ENCODE assay signal across 19 cellular contexts in genomic region chr6:117546674-117547073, GRCh38. TPM values are rescaled to one million over a fixed set of nuclear protein-coding genes. Genes with fewer than 3 reads are reported as not detected.
A peak's percentile ranks its signal among the peaks of the same experiment; 100 is the strongest.
DNase-seq lines count a peak whose midpoint lies in the region; ATAC-seq and TF ChIP-seq lines count a peak whose summit lies in the region.
"Had no signal": no experiment of that assay in that cellular context is flagged by ENCODE, and none has a peak within 500 bp of the region (broad histone marks: within the 10 kb centered on the region; RNA-seq: fewer than 3 reads in every experiment).

No MANE protein-coding gene starts in this region.

- WGBS in psoas muscle, 3 donors, result 84 to 87% (median 86%) methylated on average over 5 of the region's 5 CpGs

- intact Hi-C loops in psoas muscle (cut with DNase I), result loop anchor here in 1 of 2 donors (5.0 kb wide), 1 partner anchor 64 kb away; the partner anchor contains the start of gene DCBLD1

- H3K9me3 Mint-ChIP-seq in activated T-cell treated with anti-CD3 and anti-CD28 coated beads, Interleukin-2, amount 50 U/mL, for 72 hours, result no peaks in the 10 kb centered on the region
- H3K9me3 Mint-ChIP-seq in chondrocyte (ENCODE audit: low read depth), result no peaks in the 10 kb centered on the region

- H3K27ac Mint-ChIP-seq in activated T-cell treated with anti-CD3 and anti-CD28 coated beads, Interleukin-2, amount 50 U/mL, for 72 hours, result no peak overlapping the region
- H3K27ac Mint-ChIP-seq in chondrocyte (ENCODE audit: unreplicated experiment), result peak overlapping the region; percentile 11

- in situ Hi-C loops in KBM-7 (cut with MboI; ENCODE audit: low pct_unique_long_range_greater_than_20kb, low sequenced_read_pairs), result no loop called here

- peaks cover 44% of the 10 kb centered on the region for H3K4me1 Mint-ChIP-seq in activated T-cell treated with anti-CD3 and anti-CD28 coated beads, Interleukin-2, amount 50 U/mL, for 72 hours (ENCODE audit: low read depth)
- H3K4me1 Mint-ChIP-seq in chondrocyte (ENCODE audit: low read depth), result peaks cover 41% of the 10 kb centered on the region

- no peak for DNase-seq in activated T-cell treated with anti-CD3 and anti-CD28 coated beads, Interleukin-2, amount 50 U/mL, for 72 hours
- DNase-seq in activated T-cell treated with anti-CD3 and anti-CD28 coated beads, Interleukin-2, amount 50 U/mL, for 1 hour, result no peak
- DNase-seq in NCI-H526 (lab: John Stamatoyannopoulos, UW) (peak; percentile 21 to 51), chondrocyte (ENCODE audit: low spot score) (no peak), psoas muscle (no peak), KBM-7 (no peak), NCI-H510A treated with DMSO at 0.1 percent for 48 hours (lab: John Stamatoyannopoulos, UW) (no peak)
- DNase-seq: dorsolateral prefrontal cortex; MV-4-11; NCI-H2029 treated with DMSO at 0.1 percent for 48 hours; NCI-H524 treated with DMSO at 0.1 percent for 48 hours; PC-3; stimulated activated CD4-positive, alpha-beta T cell treated with anti-CD3 and anti-CD28 coated beads, Interleukin-2, amount 100 ng/mL, for 48 hours; stomach had no signal

- peak overlapping the region; percentile 85 for H3K27ac ChIP-seq in psoas muscle
- H3K27ac ChIP-seq: cardiac muscle cell, SK-N-MC had no signal

- no peaks in the 10 kb centered on the region for H3K9me3 ChIP-seq in psoas muscle
- H3K9me3 ChIP-seq: stomach had no signal

- H3K36me3 ChIP-seq in psoas muscle (ENCODE audit: insufficient read depth in 1 of 2, low read depth in 1 of 2), result peaks cover 4 to 17% of the 10 kb centered on the region in 2 donors
- H3K36me3 ChIP-seq: cardiac muscle cell had no signal

- peaks cover 0 to 3% of the 10 kb centered on the region in 2 donors for H3K36me3 Mint-ChIP-seq in activated T-cell treated with anti-CD3 and anti-CD28 coated beads, Interleukin-2, amount 50 U/mL, for 72 hours (ENCODE audit: insufficient read depth in 2 of 2)
- peaks cover 33% of the 10 kb centered on the region for H3K36me3 Mint-ChIP-seq in chondrocyte (ENCODE audit: low read depth)

- peak overlapping the region; percentile 18 to 19 for H3K4me3 Mint-ChIP-seq in activated T-cell treated with anti-CD3 and anti-CD28 coated beads, Interleukin-2, amount 50 U/mL, for 72 hours
- no peak overlapping the region for H3K4me3 Mint-ChIP-seq in chondrocyte (ENCODE audit: unreplicated experiment)

- no peak overlapping the region for H3K4me3 ChIP-seq in psoas muscle
- H3K4me3 ChIP-seq: cardiac muscle cell, SK-N-MC, stomach had no signal

- H3K27me3 Mint-ChIP-seq in activated T-cell treated with anti-CD3 and anti-CD28 coated beads, Interleukin-2, amount 50 U/mL, for 72 hours (ENCODE audit: low read depth), result peaks cover 17% of the 10 kb centered on the region
- no peaks in the 10 kb centered on the region for H3K27me3 Mint-ChIP-seq in chondrocyte (ENCODE audit: low read depth)

- peaks cover 2% of the 10 kb centered on the region for H3K4me1 ChIP-seq in psoas muscle

- no peak for ATAC-seq in activated T-cell treated with anti-CD3 and anti-CD28 coated beads, Interleukin-2, amount 50 U/mL, for 72 hours (replicated peaks in 1 of 2)
- ATAC-seq in psoas muscle (no peak), HG03175 (IDR thresholded peaks at IDR 0.05; ENCODE audit: unreplicated experiment) (no peak)
- ATAC-seq: esophagus mucosa, left lobe of liver, PC-3 had no signal

- no peaks in the 10 kb centered on the region for H3K27me3 ChIP-seq in psoas muscle (ENCODE audit: insufficient read depth in 3 of 3, low read length in 2 of 3)
- H3K27me3 ChIP-seq: cardiac muscle cell, dorsolateral prefrontal cortex, stomach had no signal

- TF ChIP-seq CTCF in chondrocyte (IDR thresholded peaks at IDR 0.05), result no peak
- no peak for TF ChIP-seq CTCF in psoas muscle (IDR thresholded peaks at IDR 0.05)

RNA-seq across cellular contexts. Expression of gene GOPC, which starts 55.6 kb away (rescaled TPM):
- 10 to 100 TPM; 16.8 to 20.1 TPM for total RNA-seq in activated T-cell treated with anti-CD3 and anti-CD28 coated beads, Interleukin-2, amount 50 U/mL, for 72 hours
- total RNA-seq in chondrocyte (34.6 to 52.4 TPM (median 35.1 TPM) in 3 replicates), psoas muscle (10 to 100 TPM; 11.5 to 18.2 (median 15.6) TPM)
- 10 to 100 TPM in 1 of 3 donors, 1 to 10 TPM in 2; 8.7 to 16.0 (median 9.6) TPM for polyA plus RNA-seq in psoas muscle

Comparison
In these comparisons a context has a peak if more than half of its experiments do, and no peak if none do; other contexts are left out.
1. DNase-seq: peak in NCI-H526 (2 of 2); none in activated T-cell treated with anti-CD3 and anti-CD28 coated beads, Interleukin-2, amount 50 U/mL, for 72 hours (0 of 2), activated T-cell treated with anti-CD3 and anti-CD28 coated beads, Interleukin-2, amount 50 U/mL, for 1 hour (single experiment), chondrocyte (single experiment), psoas muscle (0 of 2), KBM-7 (single experiment) and NCI-H510A treated with DMSO at 0.1 percent for 48 hours (single experiment).